In the genomic region with DNA sequence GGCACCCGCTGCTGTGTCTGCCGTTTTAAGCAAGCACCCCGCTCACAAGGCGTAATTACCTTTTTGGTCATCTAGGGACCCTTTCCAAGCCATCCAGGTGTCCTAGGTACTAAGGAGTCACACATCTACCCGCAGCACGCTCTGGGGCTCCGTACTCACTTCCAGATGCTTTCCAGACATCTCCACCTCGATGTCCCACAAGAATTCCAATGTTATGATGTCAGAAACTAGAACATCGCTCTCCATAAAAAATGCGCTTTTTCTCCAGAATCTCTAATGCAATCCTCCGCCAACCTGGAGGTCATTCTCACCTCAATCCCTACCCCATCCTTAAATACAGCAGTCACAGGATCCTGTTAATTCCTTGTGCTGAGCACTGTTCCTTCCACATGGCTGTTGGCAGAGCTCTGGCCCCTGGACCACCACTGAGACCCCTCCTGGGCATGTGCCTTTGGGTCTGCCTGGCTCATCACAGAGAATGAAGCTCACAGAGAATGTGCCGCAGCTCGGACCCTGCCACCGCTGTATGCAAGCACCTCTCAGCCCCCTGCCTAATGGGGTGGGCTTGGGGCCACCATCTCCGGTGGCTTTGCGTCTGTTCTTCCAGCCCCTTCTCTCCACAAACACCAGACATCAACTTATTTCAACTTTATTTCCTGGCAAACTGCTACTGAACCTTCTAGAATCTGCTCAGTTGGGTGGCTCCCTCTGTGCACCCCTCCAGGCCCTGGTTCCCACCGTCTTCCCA, we compare ENCODE assay signal across 1 cellular context.
TF ChIP-seq lines count a peak whose summit lies in the region.

No MANE protein-coding gene starts in this region.

TF ChIP-seq in IMR-90, 13 proteins besides CTCF, POLR2A, EP300 and RAD21:
- TF ChIP-seq CEBPB (IDR thresholded peaks at IDR 0.05; ENCODE audit: low read depth, low read length), result no peak
- no peak for TF ChIP-seq NFE2L2 (IDR thresholded peaks at IDR 0.05; ENCODE audit: low read depth, low read length)
- no peak for TF ChIP-seq FOS (IDR thresholded peaks at IDR 0.05; ENCODE audit: low read depth, low read length)
- TF ChIP-seq, protein P1, sequence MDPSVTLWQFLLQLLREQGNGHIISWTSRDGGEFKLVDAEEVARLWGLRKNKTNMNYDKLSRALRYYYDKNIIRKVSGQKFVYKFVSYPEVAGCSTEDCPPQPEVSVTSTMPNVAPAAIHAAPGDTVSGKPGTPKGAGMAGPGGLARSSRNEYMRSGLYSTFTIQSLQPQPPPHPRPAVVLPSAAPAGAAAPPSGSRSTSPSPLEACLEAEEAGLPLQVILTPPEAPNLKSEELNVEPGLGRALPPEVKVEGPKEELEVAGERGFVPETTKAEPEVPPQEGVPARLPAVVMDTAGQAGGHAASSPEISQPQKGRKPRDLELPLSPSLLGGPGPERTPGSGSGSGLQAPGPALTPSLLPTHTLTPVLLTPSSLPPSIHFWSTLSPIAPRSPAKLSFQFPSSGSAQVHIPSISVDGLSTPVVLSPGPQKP (IDR thresholded peaks at IDR 0.05; ENCODE audit: borderline replicate concordance, low read depth, low read length), result no peak
- TF ChIP-seq CHD1 (IDR thresholded peaks at IDR 0.05; ENCODE audit: low read depth, low read length), result no peak
- TF ChIP-seq RCOR1 (IDR thresholded peaks at IDR 0.05; ENCODE audit: insufficient replicate concordance, low read length), result no peak
- no peak for TF ChIP-seq MXI1 (IDR thresholded peaks at IDR 0.05; ENCODE audit: borderline replicate concordance, low read depth, low read length)
